In the genomic region with DNA sequence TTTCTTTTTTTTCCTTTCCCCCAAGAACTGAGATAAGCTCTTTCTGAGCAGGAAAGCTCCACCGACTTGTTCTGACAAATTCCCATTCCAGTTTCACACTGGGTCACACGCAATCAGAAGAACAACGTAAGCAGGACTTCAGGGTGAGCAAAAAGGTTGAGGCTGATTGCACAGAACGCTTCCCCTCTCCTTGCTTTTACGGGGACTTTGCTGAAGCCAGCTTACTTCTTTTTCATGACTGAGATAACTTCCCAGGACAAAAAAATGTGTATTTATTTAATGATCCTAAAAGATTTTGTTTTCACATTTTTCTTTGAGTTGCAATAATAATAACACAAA, we compare ENCODE assay signal across 12 cellular contexts.
DNase-seq lines count a peak whose midpoint lies in the region; FAIRE-seq and TF ChIP-seq lines count a peak whose summit lies in the region.
"Had no signal": no experiment of that assay in that cellular context is flagged by ENCODE, and none has a peak within 500 bp of the region (broad histone marks: within the 10 kb centered on the region; RNA-seq: fewer than 3 reads in every experiment).

No MANE protein-coding gene starts in this region.

- CTCF ChIA-PET in endothelial cell of umbilical vein (lab: Charles Lee): interaction anchor here (0.8 to 1.5 kb wide), 4 partner anchors 18 to 837 kb away, joined by 3 to 4 read pairs (median 3); no protein-coding TSS in a partner anchor
- CTCF ChIA-PET in activated CD4-positive, alpha-beta memory T cell treated with anti-CD3 and anti-CD28 coated beads, Interleukin-2, amount 10 ng/mL, durations not matched to agents 7 days and 5 days (lab: Charles Lee): no interaction called here

- H3F3A ChIP-seq in GM23248 (ENCODE audit: insufficient read depth): no peaks in the 10 kb centered on the region

- H3K4me1 ChIP-seq in endothelial cell of umbilical vein (ENCODE audit: control insufficient read depth, extremely low read depth, insufficient read depth, low read length) (peaks cover 7% of the 10 kb centered on the region), mesodermal cell (ENCODE audit: control insufficient read depth, insufficient read depth, low read length, poor library complexity, severe bottlenecking) (peaks cover 20% of the 10 kb centered on the region), GM23248 (ENCODE audit: insufficient read depth) (peaks cover 7% of the 10 kb centered on the region; the same call in 1 of the 2 replicates)
- H3K4me1 ChIP-seq: psoas muscle had no signal

- H3K27me3 ChIP-seq in endothelial cell of umbilical vein (ENCODE audit: control insufficient read depth in 2 of 2, insufficient read depth in 2 of 2, low read length in 2 of 2): no peaks in the 10 kb centered on the region
- no peaks in the 10 kb centered on the region for H3K27me3 ChIP-seq in GM23248 (replicated peaks; ENCODE audit: insufficient read depth)
- H3K27me3 ChIP-seq: suprapubic skin had no signal

- no peak overlapping the region for H3K4me3 ChIP-seq in endothelial cell of umbilical vein (replicated peaks in 1 of 3; ENCODE audit: insufficient read depth in 1 of 3, low read depth in 1 of 3, low read length in 3 of 3)
- no peak overlapping the region for H3K4me3 ChIP-seq in mesodermal cell (ENCODE audit: extremely low read depth, insufficient read depth, low read length, poor library complexity, severe bottlenecking)
- no peak overlapping the region for H3K4me3 ChIP-seq in GM23248
- H3K4me3 ChIP-seq: psoas muscle, suprapubic skin had no signal

- H2AFZ ChIP-seq in endothelial cell of umbilical vein (ENCODE audit: low read depth, low read length) (peak overlapping the region; percentile 8), GM23248 (no peak overlapping the region)

- H3K4me1 Mint-ChIP-seq in activated naive CD4-positive, alpha-beta T cell treated with anti-CD3 and anti-CD28 coated beads, Interleukin-2, amount 50 U/mL, for 24 hours: peaks cover 29% of the 10 kb centered on the region
- H3K4me1 Mint-ChIP-seq in activated CD4-positive, alpha-beta memory T cell treated with anti-CD3 and anti-CD28 coated beads, Interleukin-2, amount 10 ng/mL, durations not matched to agents 7 days and 5 days: peaks cover 9% of the 10 kb centered on the region

- TF ChIP-seq POLR2A in endothelial cell of umbilical vein (IDR thresholded peaks at IDR 0.05; ENCODE audit: low read depth, low read length): no peak

- no peaks in the 10 kb centered on the region for H3K9me2 ChIP-seq in GM23248 (ENCODE audit: insufficient read depth)

- in situ Hi-C loops in GM23248 (cut with MboI): no loop called here

- FAIRE-seq in endothelial cell of umbilical vein (lab: Jason Lieb, UNC): peak; percentile 74

- H3K9me3 ChIP-seq in endothelial cell of umbilical vein (replicated peaks; ENCODE audit: control insufficient read depth, insufficient read depth, low read length): no peaks in the 10 kb centered on the region
- H3K9me3 ChIP-seq in mesodermal cell (ENCODE audit: control insufficient read depth, low read length): peaks cover 4% of the 10 kb centered on the region
- H3K9me3 ChIP-seq in GM23248 (ENCODE audit: low read depth): no peaks in the 10 kb centered on the region
- H3K9me3 ChIP-seq: psoas muscle, suprapubic skin had no signal

- no peak overlapping the region for H3K27ac ChIP-seq in endothelial cell of umbilical vein (ENCODE audit: insufficient read depth, low read depth, low read length)
- H3K27ac ChIP-seq in mesodermal cell (ENCODE audit: low read depth, low read length, severe bottlenecking): peak overlapping the region; percentile 51
- H3K27ac ChIP-seq in GM23248: no peak overlapping the region
- H3K27ac ChIP-seq: psoas muscle, suprapubic skin had no signal

- DNase-seq in activated naive CD4-positive, alpha-beta T cell treated with anti-CD3 and anti-CD28 coated beads, Interleukin-2, amount 50 U/mL, for 16 hours: no peak
- DNase-seq in endothelial cell of umbilical vein (ENCODE audit: low read depth, low spot score) (peak; percentile 68), epidermal melanocyte (ENCODE audit: insufficient read length, low spot score) (no peak), amygdala (lab: John Stamatoyannopoulos, UW) (no peak), GM23248 (no peak)
- no peak for DNase-seq in activated CD4-positive, alpha-beta memory T cell treated with anti-CD3 and anti-CD28 coated beads, Interleukin-2, amount 10 ng/mL, durations not matched to agents 7 days and 5 days
- DNase-seq: NCI-H526, psoas muscle, Right ventricle myocardium superior had no signal

- 41 to 63% methylated on average over 3 to 4 of the region's 5 CpGs for WGBS in mesodermal cell (ENCODE audit: insufficient coverage in 2 of 2), 2 experiments
- WGBS in GM23248 (ENCODE audit: low coverage in 1 of 2, low lambda C conversion rate in 2 of 2, missing lambda C conversion rate in 2 of 2), 2 experiments: 84 to 85% methylated on average over 5 of the region's 5 CpGs

- H3K36me3 Mint-ChIP-seq in activated naive CD4-positive, alpha-beta T cell treated with anti-CD3 and anti-CD28 coated beads, Interleukin-2, amount 50 U/mL, for 24 hours: no peaks in the 10 kb centered on the region
- peaks cover 3% of the 10 kb centered on the region for H3K36me3 Mint-ChIP-seq in activated CD4-positive, alpha-beta memory T cell treated with anti-CD3 and anti-CD28 coated beads, Interleukin-2, amount 10 ng/mL, durations not matched to agents 7 days and 5 days (ENCODE audit: low read depth)

- H3K4me3 Mint-ChIP-seq in activated naive CD4-positive, alpha-beta T cell treated with anti-CD3 and anti-CD28 coated beads, Interleukin-2, amount 50 U/mL, for 24 hours: peak overlapping the region; percentile 3
- H3K4me3 Mint-ChIP-seq in activated CD4-positive, alpha-beta memory T cell treated with anti-CD3 and anti-CD28 coated beads, Interleukin-2, amount 10 ng/mL, durations not matched to agents 7 days and 5 days: no peak overlapping the region

- BruUV-seq in endothelial cell of umbilical vein (replicated peaks; lab: Mats Ljungman, UMichigan): no TSS peak

- TF ChIP-seq CTCF in endothelial cell of umbilical vein (IDR thresholded peaks at IDR 0.05; ENCODE audit: extremely low read depth in 1 of 2, insufficient read depth in 1 of 2, low read depth in 1 of 2, low read length in 2 of 2): no peak

- H3K9ac ChIP-seq in endothelial cell of umbilical vein (replicated peaks; ENCODE audit: extremely low read depth, insufficient read depth, low read length) (no peak overlapping the region), GM23248 (no peak overlapping the region)

- no peaks in the 10 kb centered on the region for H3K36me3 ChIP-seq in endothelial cell of umbilical vein (ENCODE audit: control insufficient read depth in 2 of 2, extremely low read depth in 1 of 2, insufficient read depth in 2 of 2, low read length in 2 of 2)
- H3K36me3 ChIP-seq in mesodermal cell (ENCODE audit: control insufficient read depth, insufficient read depth, low read length): no peaks in the 10 kb centered on the region
- no peaks in the 10 kb centered on the region for H3K36me3 ChIP-seq in GM23248 (ENCODE audit: low read depth)
- H3K36me3 ChIP-seq: suprapubic skin had no signal

- peaks cover 10% of the 10 kb centered on the region for H3K9me3 Mint-ChIP-seq in activated naive CD4-positive, alpha-beta T cell treated with anti-CD3 and anti-CD28 coated beads, Interleukin-2, amount 50 U/mL, for 24 hours
- H3K9me3 Mint-ChIP-seq in activated CD4-positive, alpha-beta memory T cell treated with anti-CD3 and anti-CD28 coated beads, Interleukin-2, amount 10 ng/mL, durations not matched to agents 7 days and 5 days: peaks cover 4% of the 10 kb centered on the region

- no peaks in the 10 kb centered on the region for H3K79me2 ChIP-seq in endothelial cell of umbilical vein (ENCODE audit: control insufficient read depth, insufficient read depth, low read length)
- H3K79me2 ChIP-seq in GM23248 (ENCODE audit: insufficient read depth): no peaks in the 10 kb centered on the region

- H3K4me2 ChIP-seq in endothelial cell of umbilical vein (ENCODE audit: insufficient read depth, low read length) (peak overlapping the region; percentile 2), GM23248 (ENCODE audit: unreplicated experiment) (no peak overlapping the region)

- dilution Hi-C loops in endothelial cell of umbilical vein (cut with MboI; ENCODE audit: extremely low pct_ligation_motif_present, low sequenced_read_pairs): no loop called here

- no peaks in the 10 kb centered on the region for H3K9me1 ChIP-seq in endothelial cell of umbilical vein (replicated peaks; ENCODE audit: control insufficient read depth, extremely low read depth, insufficient read depth, low read length)

- H3K27me3 Mint-ChIP-seq in activated naive CD4-positive, alpha-beta T cell treated with anti-CD3 and anti-CD28 coated beads, Interleukin-2, amount 50 U/mL, for 24 hours: no peaks in the 10 kb centered on the region
- peaks cover 21% of the 10 kb centered on the region for H3K27me3 Mint-ChIP-seq in activated CD4-positive, alpha-beta memory T cell treated with anti-CD3 and anti-CD28 coated beads, Interleukin-2, amount 10 ng/mL, durations not matched to agents 7 days and 5 days

- H3K27ac Mint-ChIP-seq in activated naive CD4-positive, alpha-beta T cell treated with anti-CD3 and anti-CD28 coated beads, Interleukin-2, amount 50 U/mL, for 24 hours: no peak overlapping the region
- no peak overlapping the region for H3K27ac Mint-ChIP-seq in activated CD4-positive, alpha-beta memory T cell treated with anti-CD3 and anti-CD28 coated beads, Interleukin-2, amount 10 ng/mL, durations not matched to agents 7 days and 5 days

- H4K20me1 ChIP-seq in endothelial cell of umbilical vein (replicated peaks; ENCODE audit: control insufficient read depth, extremely low read depth, insufficient read depth, low read length) (no peaks in the 10 kb centered on the region), GM23248 (ENCODE audit: insufficient read depth) (no peaks in the 10 kb centered on the region)

- intact Hi-C loops in endothelial cell of umbilical vein (cut with micrococcal nuclease): no loop called here

- POLR2A ChIA-PET in endothelial cell of umbilical vein (lab: Charles Lee): no interaction called here
- POLR2A ChIA-PET in activated CD4-positive, alpha-beta memory T cell treated with anti-CD3 and anti-CD28 coated beads, Interleukin-2, amount 10 ng/mL, durations not matched to agents 7 days and 5 days (lab: Charles Lee): no interaction called here

TF ChIP-seq in endothelial cell of umbilical vein, 7 proteins besides CTCF, POLR2A, EP300 and RAD21 (continues in another document):
- TF ChIP-seq MYC (IDR thresholded peaks at IDR 0.05; ENCODE audit: low read depth, low read length): no peak
- TF ChIP-seq JUN (IDR thresholded peaks at IDR 0.05; ENCODE audit: borderline replicate concordance, insufficient read depth, insufficient read length, low read depth): no peak
- no peak for TF ChIP-seq POLR2AphosphoS5 (IDR thresholded peaks at IDR 0.05; ENCODE audit: insufficient read depth, low read depth, low read length)
- no peak for TF ChIP-seq GATA2 (IDR thresholded peaks at IDR 0.05; ENCODE audit: insufficient read depth, insufficient read length, low read depth, low read length)
- TF ChIP-seq, protein P1, sequence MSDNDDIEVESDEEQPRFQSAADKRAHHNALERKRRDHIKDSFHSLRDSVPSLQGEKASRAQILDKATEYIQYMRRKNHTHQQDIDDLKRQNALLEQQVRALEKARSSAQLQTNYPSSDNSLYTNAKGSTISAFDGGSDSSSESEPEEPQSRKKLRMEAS (IDR thresholded peaks at IDR 0.05; ENCODE audit: insufficient read depth, insufficient read length): no peak
- TF ChIP-seq EZH2 (IDR thresholded peaks at IDR 0.05; ENCODE audit: borderline replicate concordance, low read depth, low read length, severe bottlenecking): no peak
